In genomic region chrX:99800016-99800415, GRCh38 we compare ENCODE assay signal across 26 cellular contexts.
"Had no signal": no experiment of that assay in that cellular context is flagged by ENCODE, and none has a peak within 500 bp of the region (broad histone marks: within the 10 kb centered on the region; RNA-seq: fewer than 3 reads in every experiment).

No MANE protein-coding gene starts in this region.

- H3K27ac ChIP-seq: colonic mucosa, coronary artery, dorsolateral prefrontal cortex, epithelial cell of prostate, esophagus muscularis mucosa, esophagus squamous epithelium, foreskin keratinocyte, gastrocnemius medialis, gastroesophageal sphincter, heart left ventricle, heart right ventricle had no signal

- H3K4me3 ChIP-seq: colonic mucosa, coronary artery, dorsolateral prefrontal cortex, esophagus muscularis mucosa, esophagus squamous epithelium, gastrocnemius medialis, gastroesophageal sphincter, heart left ventricle, heart right ventricle had no signal

- ATAC-seq: effector memory CD8-positive, alpha-beta T cell; esophagus mucosa; foreskin keratinocyte; gastrocnemius medialis; gastroesophageal sphincter; heart left ventricle; heart right ventricle had no signal

- H3K27me3 ChIP-seq: colonic mucosa, esophagus muscularis mucosa, esophagus squamous epithelium, foreskin keratinocyte, gastrocnemius medialis, gastroesophageal sphincter, heart left ventricle, heart right ventricle had no signal

- H3K4me1 ChIP-seq: colonic mucosa, esophagus muscularis mucosa, esophagus squamous epithelium, foreskin keratinocyte, gastrocnemius medialis, gastroesophageal sphincter, heart left ventricle, heart right ventricle had no signal

- DNase-seq: colonic mucosa; cortex of kidney; dermis blood vessel endothelial cell; dorsolateral prefrontal cortex; effector CD4-positive, alpha-beta T cell; effector CD8-positive, alpha-beta T cell; effector memory CD4-positive, alpha-beta T cell; effector memory CD8-positive, alpha-beta T cell; endodermal cell; erythroblast; esophagus squamous epithelium; foreskin fibroblast; foreskin keratinocyte; foreskin melanocyte; gastrocnemius medialis; glutamatergic neuron; head of caudate nucleus; heart left ventricle; heart right ventricle had no signal

- H3K9me3 ChIP-seq: colonic mucosa, gastrocnemius medialis had no signal

- FAIRE-seq: endometrium, endothelial cell of umbilical vein had no signal

- H3K36me3 ChIP-seq: colonic mucosa, esophagus muscularis mucosa, esophagus squamous epithelium, gastrocnemius medialis, gastroesophageal sphincter, heart left ventricle, heart right ventricle had no signal
